17 cellular contexts compared by ENCODE assay signal in the genomic region with DNA sequence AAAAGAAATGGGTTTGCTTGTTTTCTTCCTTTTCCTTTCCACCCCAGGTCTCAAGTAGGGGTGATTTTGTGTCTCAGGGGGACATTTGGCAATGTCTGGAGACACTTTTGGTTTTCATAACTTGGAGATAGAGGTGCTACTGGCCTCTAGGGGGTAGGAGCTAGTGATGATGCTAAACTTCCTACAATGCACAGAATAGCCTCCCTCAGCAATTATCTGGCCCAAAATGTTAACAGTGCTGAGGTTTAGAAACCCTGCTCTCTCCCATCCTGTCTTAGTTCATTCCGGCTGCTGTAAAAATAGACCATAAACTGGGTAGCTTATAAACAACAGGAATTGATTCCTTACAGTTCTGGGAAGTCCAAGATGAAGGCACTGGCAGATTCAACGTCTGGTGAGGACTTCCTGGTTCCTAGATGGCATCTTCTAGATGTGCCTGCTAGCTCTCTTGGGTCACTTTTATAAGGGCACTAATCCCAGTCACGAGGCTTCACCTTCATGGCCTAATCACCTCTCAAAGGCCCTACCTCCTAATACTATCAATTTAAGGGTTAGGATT.
"Had no signal": no experiment of that assay in that cellular context is flagged by ENCODE, and none has a peak within 500 bp of the region (broad histone marks: within the 10 kb centered on the region; RNA-seq: fewer than 3 reads in every experiment).

No MANE protein-coding gene starts in this region.

- H3K27me3 ChIP-seq: foreskin keratinocyte, left lung, upper lobe of left lung had no signal

- H3K4me1 ChIP-seq: foreskin keratinocyte had no signal

- H3K36me3 ChIP-seq: left lung, upper lobe of left lung had no signal

- DNase-seq: activated naive CD4-positive, alpha-beta T cell; activated naive CD8-positive, alpha-beta T cell treated with anti-CD3 and anti-CD28 coated beads, Interleukin-2, amount 10 ng/mL, durations not matched to agents 7 days and 5 days; activated T-cell treated with anti-CD3 and anti-CD28 coated beads, Interleukin-2, amount 50 U/mL, for 1 hour; amniotic stem cell; cortex of kidney; foreskin keratinocyte; kidney; left lung; natural killer cell; stimulated activated CD4-positive, alpha-beta T cell treated with anti-CD3 and anti-CD28 coated beads, Interleukin-4, amount 100 ng/mL, for 24 hours; stimulated activated naive CD8-positive, alpha-beta T cell treated with anti-CD3 and anti-CD28 coated beads, Interleukin-15, Interleukin-2, amounts not matched to agents 100 U/mL and 50 U/mL, for 24 hours; T1000; upper lobe of left lung had no signal

- H3K27ac Mint-ChIP-seq: activated naive CD8-positive, alpha-beta T cell treated with anti-CD3 and anti-CD28 coated beads, Interleukin-2, amount 10 ng/mL, durations not matched to agents 7 days and 5 days; activated T-helper 2 cell treated with anti-CD3 and anti-CD28 coated beads, Interferon-gamma antibody, Interleukin-2, Interleukin-4, amounts not matched to agents 10 μg/mL and 5 μg/mL and 100 μg/mL, durations not matched to agents 14 hours and 24 hours and 36 hours; mesothelial cell of epicardium; natural killer cell; T-helper 1 cell treated with Interleukin-12 subunit alpha and Interleukin-12 subunit beta and Interleukin-4 antibody, amounts not matched to agents 30 μg/mL and 1 μg/mL, for 36 hours; WTC11 had no signal

- H3K9me3 ChIP-seq: left lung, upper lobe of left lung had no signal

- H3K4me3 Mint-ChIP-seq: activated naive CD8-positive, alpha-beta T cell treated with anti-CD3 and anti-CD28 coated beads, Interleukin-2, amount 10 ng/mL, durations not matched to agents 7 days and 5 days; mesothelial cell of epicardium; natural killer cell; T-helper 1 cell treated with Interleukin-12 subunit alpha and Interleukin-12 subunit beta and Interleukin-4 antibody, amounts not matched to agents 30 μg/mL and 1 μg/mL, for 36 hours; WTC11 had no signal

- H3K36me3 Mint-ChIP-seq: activated naive CD8-positive, alpha-beta T cell treated with anti-CD3 and anti-CD28 coated beads, Interleukin-2, amount 10 ng/mL, durations not matched to agents 7 days and 5 days; mesothelial cell of epicardium; natural killer cell; WTC11 had no signal

- ATAC-seq: left lung; natural killer cell; stimulated activated naive CD8-positive, alpha-beta T cell treated with anti-CD3 and anti-CD28 coated beads, Interleukin-15, Interleukin-2, amounts not matched to agents 100 U/mL and 50 U/mL, for 24 hours; WTC11 had no signal

- H3K4me3 ChIP-seq: left lung, upper lobe of left lung had no signal

- H3K4me1 Mint-ChIP-seq: activated naive CD8-positive, alpha-beta T cell treated with anti-CD3 and anti-CD28 coated beads, Interleukin-2, amount 10 ng/mL, durations not matched to agents 7 days and 5 days; mesothelial cell of epicardium; natural killer cell had no signal

- H3K9me3 Mint-ChIP-seq: activated naive CD8-positive, alpha-beta T cell treated with anti-CD3 and anti-CD28 coated beads, Interleukin-2, amount 10 ng/mL, durations not matched to agents 7 days and 5 days; activated T-helper 2 cell treated with anti-CD3 and anti-CD28 coated beads, Interferon-gamma antibody, Interleukin-2, Interleukin-4, amounts not matched to agents 10 μg/mL and 5 μg/mL and 100 μg/mL, durations not matched to agents 14 hours and 24 hours and 36 hours; mesothelial cell of epicardium; natural killer cell; T-helper 1 cell treated with Interleukin-12 subunit alpha and Interleukin-12 subunit beta and Interleukin-4 antibody, amounts not matched to agents 30 μg/mL and 1 μg/mL, for 36 hours; WTC11 had no signal

- H3K27ac ChIP-seq: foreskin keratinocyte, left lung, upper lobe of left lung had no signal
